In the genomic region with DNA sequence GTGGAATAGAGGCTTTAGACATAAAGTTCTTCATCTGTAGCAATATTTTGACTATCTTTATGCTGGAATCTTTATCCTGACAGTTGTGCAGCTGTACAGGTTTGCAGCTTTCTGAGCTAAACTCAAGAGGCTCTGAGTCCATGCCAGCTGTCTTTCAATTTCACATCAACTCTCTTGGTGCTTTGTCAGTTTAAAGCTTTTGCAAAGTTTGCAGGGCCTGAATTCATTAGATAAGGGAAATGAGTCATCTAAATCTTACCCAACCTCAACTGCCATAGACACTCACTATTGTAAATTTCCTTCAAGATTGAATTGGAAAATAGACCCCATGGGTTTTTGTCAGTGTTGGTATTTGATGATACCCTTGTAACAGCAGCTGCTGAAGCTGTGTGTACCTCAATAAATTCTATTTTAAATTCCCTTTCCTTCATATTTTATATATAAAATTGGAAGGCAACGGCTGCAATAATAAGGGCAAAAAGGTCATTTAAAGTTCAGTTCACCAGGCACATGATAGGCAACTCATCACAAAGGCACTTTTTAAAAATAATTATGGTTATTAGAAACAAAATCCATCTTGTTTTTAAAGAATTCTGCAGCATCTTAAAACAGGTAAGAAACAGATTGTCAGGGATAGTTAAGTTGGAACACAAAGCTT, we compare ENCODE assay signal across 9 cellular contexts.
A peak's percentile ranks its signal among the peaks of the same experiment; 100 is the strongest.
DNase-seq lines count a peak whose midpoint lies in the region; ATAC-seq, FAIRE-seq and TF ChIP-seq lines count a peak whose summit lies in the region.
"Had no signal": no experiment of that assay in that cellular context is flagged by ENCODE, and none has a peak within 500 bp of the region (broad histone marks: within the 10 kb centered on the region; RNA-seq: fewer than 3 reads in every experiment).

No MANE protein-coding gene starts in this region.

- H3K9me3 ChIP-seq in SJSA1 (replicated peaks) (no peaks in the 10 kb centered on the region), keratinocyte (ENCODE audit: control insufficient read depth, low read depth, low read length) (no peaks in the 10 kb centered on the region)

- no peaks in the 10 kb centered on the region for H3K27me3 ChIP-seq in SJSA1 (replicated peaks)
- H3K27me3 ChIP-seq in keratinocyte (ENCODE audit: control insufficient read depth, extremely low read depth, insufficient read depth, low read length): no peaks in the 10 kb centered on the region

- no peak overlapping the region for H3K4me3 ChIP-seq in AG10803 (ENCODE audit: low read length)
- no peak overlapping the region for H3K4me3 ChIP-seq in SJSA1
- no peak overlapping the region for H3K4me3 ChIP-seq in keratinocyte (ENCODE audit: control insufficient read depth in 2 of 3, extremely low read depth in 1 of 3, insufficient read depth in 2 of 3, low read depth in 1 of 3, low read length in 3 of 3)

- peak; percentile 68 for FAIRE-seq in keratinocyte (lab: Jason Lieb, UNC)
- FAIRE-seq: endothelial cell of umbilical vein had no signal

- H2AFZ ChIP-seq in keratinocyte (ENCODE audit: control insufficient read depth, low read length): peak overlapping the region; percentile 33

- peaks cover 17% of the 10 kb centered on the region for H3K4me1 ChIP-seq in SJSA1 (replicated peaks)
- peaks cover 9% of the 10 kb centered on the region for H3K4me1 ChIP-seq in keratinocyte (ENCODE audit: control insufficient read depth, extremely low read depth, insufficient read depth, low read length)

- H3K36me3 ChIP-seq in SJSA1 (no peaks in the 10 kb centered on the region), keratinocyte (ENCODE audit: control insufficient read depth in 2 of 2, extremely low read depth in 1 of 2, insufficient read depth in 2 of 2, low read length in 2 of 2) (no peaks in the 10 kb centered on the region)

- TF ChIP-seq CTCF in AG10803 (conservative IDR thresholded peaks at IDR 0.05; ENCODE audit: low read length): no peak
- no peak for TF ChIP-seq CTCF in keratinocyte (optimal IDR thresholded peaks at IDR 0.05 in 1 of 3, IDR thresholded peaks at IDR 0.05 in 1 of 3, conservative IDR thresholded peaks at IDR 0.05 in 1 of 3; ENCODE audit: extremely low read depth in 1 of 3, insufficient read depth in 2 of 3, low read length in 3 of 3)

- H3K9ac ChIP-seq in keratinocyte (ENCODE audit: control insufficient read depth, extremely low read depth, insufficient read depth, low read length): no peak overlapping the region

- DNase-seq in AG10803 (ENCODE audit: low read depth): peak; percentile 38
- peak in 1 of 2 experiments; percentile 65 for DNase-seq in SJSA1 (ENCODE audit: low read depth in 1 of 2, low spot score in 2 of 2)
- DNase-seq in keratinocyte (ENCODE audit: low read depth, low spot score): peak; percentile 19
- no peak for DNase-seq in amygdala (lab: John Stamatoyannopoulos, UW)
- no peak for DNase-seq in NCI-H1417 (lab: John Stamatoyannopoulos, UW)

- H4K20me1 ChIP-seq in keratinocyte (ENCODE audit: control insufficient read depth, extremely low read depth, insufficient read depth, low read length): no peaks in the 10 kb centered on the region

- ATAC-seq in GM19035 (IDR thresholded peaks at IDR 0.05; ENCODE audit: unreplicated experiment): peak; percentile 80
- ATAC-seq in HG03280 (IDR thresholded peaks at IDR 0.05; ENCODE audit: unreplicated experiment): peak; percentile 70
- no peak for ATAC-seq in HG03025 (IDR thresholded peaks at IDR 0.05; ENCODE audit: low FRiP score, unreplicated experiment)

- H3K9me1 ChIP-seq in keratinocyte (ENCODE audit: control insufficient read depth, extremely low read depth, insufficient read depth, low read length): no peaks in the 10 kb centered on the region

- dilution Hi-C loops in keratinocyte (cut with MboI; ENCODE audit: extremely low pct_ligation_motif_present, low sequenced_read_pairs): no loop called here

- no peaks in the 10 kb centered on the region for H3K79me2 ChIP-seq in keratinocyte (ENCODE audit: control insufficient read depth, insufficient read depth, low read length)

- peak overlapping the region; percentile 54 for H3K4me2 ChIP-seq in keratinocyte (ENCODE audit: control insufficient read depth, extremely low read depth, insufficient read depth, low read depth, low read length)

- H3K27ac ChIP-seq in SJSA1 (peak overlapping the region; percentile 90), keratinocyte (ENCODE audit: control insufficient read depth, insufficient read depth, low read length) (peak overlapping the region; percentile 21)

Comparison
In these comparisons a context has a peak if more than half of its experiments do, and no peak if none do; other contexts are left out.
1. DNase-seq: peak in AG10803 (single experiment) and keratinocyte (single experiment); none in amygdala (0 of 56) and NCI-H1417 (0 of 3).